In the genomic region with DNA sequence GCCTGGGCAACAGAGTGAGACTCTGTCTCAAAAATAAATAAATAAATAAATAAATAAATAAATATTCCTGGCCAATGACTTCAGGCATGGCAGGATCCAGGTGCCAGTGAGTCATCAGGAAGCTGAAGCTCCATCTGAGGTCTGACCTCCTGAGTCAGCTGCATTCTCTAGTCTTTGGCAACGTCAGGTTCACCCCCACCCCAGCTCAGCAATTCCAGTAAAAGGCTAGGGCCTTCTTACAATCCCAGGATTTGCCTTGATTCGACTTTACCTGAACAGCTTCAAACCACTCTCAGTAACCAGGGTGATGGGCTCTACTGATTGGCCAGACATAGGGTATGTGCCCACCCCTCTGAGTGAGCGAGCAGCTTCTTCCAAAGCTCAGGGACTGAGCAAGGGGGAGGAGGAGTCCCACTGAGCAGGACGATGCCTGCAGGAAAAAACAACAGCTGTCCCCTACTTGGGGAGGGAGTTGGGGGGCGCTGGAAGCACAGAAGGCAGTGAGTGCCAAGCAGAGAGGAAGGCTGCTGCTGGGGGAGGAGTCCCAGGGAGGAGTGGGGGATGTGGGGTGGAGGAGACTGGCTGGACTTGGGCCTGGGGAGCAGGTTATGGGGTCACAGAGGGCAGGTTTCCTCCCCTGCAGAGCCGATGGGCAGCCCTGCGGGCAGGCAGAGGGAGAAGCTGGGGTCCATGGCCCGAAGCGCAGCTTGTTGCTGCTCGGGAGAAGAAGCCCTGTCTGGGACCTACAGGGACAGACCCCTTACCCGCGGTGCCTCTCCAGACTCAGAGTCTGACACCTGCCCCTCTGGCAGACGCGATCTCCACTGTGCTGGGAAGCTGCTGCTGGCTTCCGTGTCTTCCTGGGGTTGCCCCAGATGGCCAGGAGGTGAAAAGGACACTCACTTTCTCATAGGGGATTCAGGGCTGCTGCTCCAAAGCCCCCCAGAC, we compare ENCODE assay signal across 1 cellular context.
TF ChIP-seq lines count a peak whose summit lies in the region.

No MANE protein-coding gene starts in this region.

TF ChIP-seq in HEK293, 187 proteins besides CTCF, POLR2A, EP300 and RAD21 (continued from another document):
- TF ChIP-seq, protein P1, sequence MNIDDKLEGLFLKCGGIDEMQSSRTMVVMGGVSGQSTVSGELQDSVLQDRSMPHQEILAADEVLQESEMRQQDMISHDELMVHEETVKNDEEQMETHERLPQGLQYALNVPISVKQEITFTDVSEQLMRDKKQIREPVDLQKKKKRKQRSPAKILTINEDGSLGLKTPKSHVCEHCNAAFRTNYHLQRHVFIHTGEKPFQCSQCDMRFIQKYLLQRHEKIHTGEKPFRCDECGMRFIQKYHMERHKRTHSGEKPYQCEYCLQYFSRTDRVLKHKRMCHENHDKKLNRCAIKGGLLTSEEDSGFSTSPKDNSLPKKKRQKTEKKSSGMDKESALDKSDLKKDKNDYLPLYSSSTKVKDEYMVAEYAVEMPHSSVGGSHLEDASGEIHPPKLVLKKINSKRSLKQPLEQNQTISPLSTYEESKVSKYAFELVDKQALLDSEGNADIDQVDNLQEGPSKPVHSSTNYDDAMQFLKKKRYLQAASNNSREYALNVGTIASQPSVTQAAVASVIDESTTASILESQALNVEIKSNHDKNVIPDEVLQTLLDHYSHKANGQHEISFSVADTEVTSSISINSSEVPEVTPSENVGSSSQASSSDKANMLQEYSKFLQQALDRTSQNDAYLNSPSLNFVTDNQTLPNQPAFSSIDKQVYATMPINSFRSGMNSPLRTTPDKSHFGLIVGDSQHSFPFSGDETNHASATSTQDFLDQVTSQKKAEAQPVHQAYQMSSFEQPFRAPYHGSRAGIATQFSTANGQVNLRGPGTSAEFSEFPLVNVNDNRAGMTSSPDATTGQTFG (tag by site-specific recombination; IDR thresholded peaks at IDR 0.05; ENCODE audit: borderline replicate concordance), result no peak
- TF ChIP-seq, protein P2, sequence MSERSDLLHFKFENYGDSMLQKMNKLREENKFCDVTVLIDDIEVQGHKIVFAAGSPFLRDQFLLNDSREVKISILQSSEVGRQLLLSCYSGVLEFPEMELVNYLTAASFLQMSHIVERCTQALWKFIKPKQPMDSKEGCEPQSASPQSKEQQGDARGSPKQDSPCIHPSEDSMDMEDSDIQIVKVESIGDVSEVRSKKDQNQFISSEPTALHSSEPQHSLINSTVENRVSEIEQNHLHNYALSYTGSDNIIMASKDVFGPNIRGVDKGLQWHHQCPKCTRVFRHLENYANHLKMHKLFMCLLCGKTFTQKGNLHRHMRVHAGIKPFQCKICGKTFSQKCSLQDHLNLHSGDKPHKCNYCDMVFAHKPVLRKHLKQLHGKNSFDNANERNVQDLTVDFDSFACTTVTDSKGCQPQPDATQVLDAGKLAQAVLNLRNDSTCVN (tag by site-specific recombination; optimal IDR thresholded peaks at IDR 0.05), result no peak
- TF ChIP-seq, protein P3, sequence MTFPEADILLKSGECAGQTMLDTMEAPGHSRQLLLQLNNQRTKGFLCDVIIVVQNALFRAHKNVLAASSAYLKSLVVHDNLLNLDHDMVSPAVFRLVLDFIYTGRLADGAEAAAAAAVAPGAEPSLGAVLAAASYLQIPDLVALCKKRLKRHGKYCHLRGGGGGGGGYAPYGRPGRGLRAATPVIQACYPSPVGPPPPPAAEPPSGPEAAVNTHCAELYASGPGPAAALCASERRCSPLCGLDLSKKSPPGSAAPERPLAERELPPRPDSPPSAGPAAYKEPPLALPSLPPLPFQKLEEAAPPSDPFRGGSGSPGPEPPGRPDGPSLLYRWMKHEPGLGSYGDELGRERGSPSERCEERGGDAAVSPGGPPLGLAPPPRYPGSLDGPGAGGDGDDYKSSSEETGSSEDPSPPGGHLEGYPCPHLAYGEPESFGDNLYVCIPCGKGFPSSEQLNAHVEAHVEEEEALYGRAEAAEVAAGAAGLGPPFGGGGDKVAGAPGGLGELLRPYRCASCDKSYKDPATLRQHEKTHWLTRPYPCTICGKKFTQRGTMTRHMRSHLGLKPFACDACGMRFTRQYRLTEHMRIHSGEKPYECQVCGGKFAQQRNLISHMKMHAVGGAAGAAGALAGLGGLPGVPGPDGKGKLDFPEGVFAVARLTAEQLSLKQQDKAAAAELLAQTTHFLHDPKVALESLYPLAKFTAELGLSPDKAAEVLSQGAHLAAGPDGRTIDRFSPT (tag by site-specific recombination; IDR thresholded peaks at IDR 0.05), result no peak
- TF ChIP-seq ZBTB7A (tag by site-specific recombination; IDR thresholded peaks at IDR 0.05; ENCODE audit: low read depth), result no peak
